8 cellular contexts compared by ENCODE assay signal in genomic region chr11:46529086-46529905, GRCh38.
DNase-seq lines count a peak whose midpoint lies in the region; ATAC-seq, FAIRE-seq and TF ChIP-seq lines count a peak whose summit lies in the region.

No MANE protein-coding gene starts in this region.

- H3K4me2 ChIP-seq in OCI-LY1 (ENCODE audit: low read length): no peak overlapping the region

- intact Hi-C loops in esophagus muscularis mucosa (cut with DNase I) (loop anchor here (5.0 kb wide), 1 partner anchor 137 kb away; the partner anchor contains the start of gene CHRM4), natural killer cell (cut with micrococcal nuclease) (loop anchor here (5.0 kb wide), 2 partner anchors 182 to 292 kb away; partner anchors contain the start of gene DGKZ)

- ATAC-seq in HG03196 (IDR thresholded peaks at IDR 0.05; ENCODE audit: unreplicated experiment): peak; percentile 72
- peak; percentile 93 to 100 (median 99) for ATAC-seq in natural killer cell
- ATAC-seq in GM18520 (IDR thresholded peaks at IDR 0.05; ENCODE audit: unreplicated experiment): no peak

- H3K4me3 ChIP-seq in OCI-LY1 (ENCODE audit: low read depth, low read length, poor library complexity, severe bottlenecking) (no peak overlapping the region), esophagus muscularis mucosa (no peak overlapping the region)

- TF ChIP-seq CTCF in OCI-LY1 (IDR thresholded peaks at IDR 0.05; ENCODE audit: low read length) (peak; percentile 96), esophagus muscularis mucosa (IDR thresholded peaks at IDR 0.05) (peak; percentile 78 to 93 (median 88)), natural killer cell (IDR thresholded peaks at IDR 0.05) (peak; percentile 93)

- TF ChIP-seq POLR2A in GM12891 (IDR thresholded peaks at IDR 0.05; ENCODE audit: low read depth, low read length) (no peak), esophagus muscularis mucosa (IDR thresholded peaks at IDR 0.05; ENCODE audit: low read depth) (no peak)

- 56% methylated on average over 4 of the region's 4 CpGs for WGBS in esophagus muscularis mucosa

- H3K9ac ChIP-seq in OCI-LY1 (ENCODE audit: low read length): no peak overlapping the region

- H3K27ac Mint-ChIP-seq in natural killer cell: peak overlapping the region; percentile 11 to 38

- TF ChIP-seq EP300 in esophagus muscularis mucosa (IDR thresholded peaks at IDR 0.05): no peak

- no peaks in the 10 kb centered on the region for H3K27me3 Mint-ChIP-seq in natural killer cell (ENCODE audit: low read depth in 2 of 2)

- peaks cover 9% of the 10 kb centered on the region; the same call in 1 of the 2 replicates for H3K79me2 ChIP-seq in OCI-LY1 (ENCODE audit: insufficient read depth, low read length)

- no peak overlapping the region for H2AFZ ChIP-seq in OCI-LY1 (ENCODE audit: low read length)

- H3K4me1 ChIP-seq in OCI-LY1 (ENCODE audit: insufficient read depth, low read length, severe bottlenecking) (peaks cover 7% of the 10 kb centered on the region), esophagus muscularis mucosa (peaks cover 14 to 23% (median 18%) of the 10 kb centered on the region in 4 donors)

- H3K9me2 ChIP-seq in OCI-LY1 (ENCODE audit: low read depth, low read length): no peaks in the 10 kb centered on the region

- H3K4me1 Mint-ChIP-seq in natural killer cell: peaks cover 34 to 42% of the 10 kb centered on the region in 2 donors

- H3K4me3 Mint-ChIP-seq in natural killer cell: no peak overlapping the region

- no peaks in the 10 kb centered on the region for H4K20me1 ChIP-seq in OCI-LY1 (ENCODE audit: insufficient read depth, low read length)

- H3K36me3 ChIP-seq in OCI-LY1 (ENCODE audit: insufficient read depth, low read length) (peaks cover 7% of the 10 kb centered on the region), esophagus muscularis mucosa (no peaks in the 10 kb centered on the region)

- peak; percentile 93 for FAIRE-seq in GM12891 (lab: Jason Lieb, UNC)

- H3F3A ChIP-seq in OCI-LY1 (ENCODE audit: insufficient read depth, low read length): no peaks in the 10 kb centered on the region

- no peaks in the 10 kb centered on the region for H3K36me3 Mint-ChIP-seq in natural killer cell

- H3K27me3 ChIP-seq in OCI-LY1 (ENCODE audit: insufficient read depth, low read length) (no peaks in the 10 kb centered on the region), esophagus muscularis mucosa (no peaks in the 10 kb centered on the region)

- DNase-seq in GM12891 (ENCODE audit: insufficient read length, low spot score) (peak; percentile 64), activated T-cell treated with anti-CD3 and anti-CD28 coated beads for 24 hours (ENCODE audit: low read depth) (peak; percentile 70), esophagus muscularis mucosa (ENCODE audit: extremely low spot score) (peak; percentile 93), natural killer cell (peak; percentile 64)
- peak; percentile 70 for DNase-seq in stimulated activated naive CD4-positive, alpha-beta T cell treated with Interleukin-2 at 50 U/mL for 16 hours (lab: John Stamatoyannopoulos, UW)

- no peaks in the 10 kb centered on the region for H3K9me3 Mint-ChIP-seq in natural killer cell

- H3K27ac ChIP-seq in OCI-LY1 (ENCODE audit: low read depth, low read length, poor library complexity, severe bottlenecking) (no peak overlapping the region), esophagus muscularis mucosa (replicated peaks in 1 of 4) (no peak overlapping the region)

- H3K9me3 ChIP-seq in OCI-LY1 (ENCODE audit: low read length): no peaks in the 10 kb centered on the region
- H3K9me3 ChIP-seq in esophagus muscularis mucosa: no peaks in the 10 kb centered on the region

TF ChIP-seq in GM12891, 5 proteins besides CTCF, POLR2A, EP300 and RAD21:
- TF ChIP-seq POLR2AphosphoS5 (IDR thresholded peaks at IDR 0.05; ENCODE audit: low read depth, low read length) (no peak), PAX5 (IDR thresholded peaks at IDR 0.05; ENCODE audit: insufficient read depth, low read length, severe bottlenecking) (no peak), POU2F2 (IDR thresholded peaks at IDR 0.05; ENCODE audit: low read depth, low read length) (peak; percentile 60; the same call in 1 of the 2 replicates)
TF ChIP-seq in GM12891: peak in this region for 1.
